In the genomic region with DNA sequence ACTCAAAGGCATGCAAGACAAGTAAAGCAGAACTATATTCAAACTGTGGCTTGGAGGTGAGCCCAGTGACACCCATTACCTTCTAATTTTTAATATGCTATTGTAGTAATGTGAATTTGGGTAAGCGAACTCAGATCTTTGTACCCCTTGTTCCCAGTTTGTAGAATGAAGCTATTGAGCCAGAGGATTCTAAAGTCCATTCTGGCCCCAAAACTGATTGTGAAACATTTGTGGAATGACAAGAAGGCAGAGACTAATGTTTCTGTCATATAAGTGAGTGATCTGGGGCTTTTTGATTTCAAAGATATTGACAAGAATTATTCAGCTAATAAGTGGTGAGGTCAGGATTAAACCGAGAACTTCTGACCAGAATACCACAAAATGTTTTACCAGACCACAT, we compare ENCODE assay signal across 6 cellular contexts.
"Had no signal": no experiment of that assay in that cellular context is flagged by ENCODE, and none has a peak within 500 bp of the region (broad histone marks: within the 10 kb centered on the region; RNA-seq: fewer than 3 reads in every experiment).

No MANE protein-coding gene starts in this region.

- H3K4me3 ChIP-seq: K562 had no signal

- H3K36me3 Mint-ChIP-seq: IgD-negative memory B cell had no signal

- H3K27ac Mint-ChIP-seq: IgD-negative memory B cell had no signal

- DNase-seq: IMR-90, KBM-7 had no signal

- H3K4me3 Mint-ChIP-seq: IgD-negative memory B cell had no signal

- H3K4me1 Mint-ChIP-seq: IgD-negative memory B cell had no signal

- ATAC-seq: K562 had no signal

- H3K27me3 Mint-ChIP-seq: IgD-negative memory B cell had no signal

- H3K27ac ChIP-seq: HL-60 had no signal

- FAIRE-seq: HTR-8/SVneo, K562 had no signal
